ENCODE assay signal across 7 cellular contexts in the genomic region with DNA sequence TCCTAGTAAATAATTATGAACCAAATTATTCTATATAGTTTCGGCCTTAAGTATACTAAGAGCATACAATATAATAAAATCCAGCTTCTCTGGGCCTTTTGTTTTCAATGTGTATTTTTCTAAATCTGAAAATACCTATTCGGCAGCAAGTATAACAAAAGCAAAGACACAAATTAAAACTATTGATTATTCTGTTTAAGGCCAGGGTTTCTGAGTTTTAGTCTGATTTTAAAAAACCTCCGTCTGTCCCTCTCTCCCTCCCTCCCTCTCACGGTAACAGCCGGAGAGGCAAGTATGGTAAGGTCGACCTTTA. TPM values are rescaled to one million over a fixed set of nuclear protein-coding genes. Genes with fewer than 3 reads are reported as not detected.
A peak's percentile ranks its signal among the peaks of the same experiment; 100 is the strongest.
DNase-seq lines count a peak whose midpoint lies in the region; ATAC-seq lines count a peak whose summit lies in the region.

No MANE protein-coding gene starts in this region.

- no peak for ATAC-seq in GM18873 (IDR thresholded peaks at IDR 0.05; ENCODE audit: low FRiP score, unreplicated experiment)
- ATAC-seq in esophagus mucosa: no peak

- H3K27ac Mint-ChIP-seq in activated naive CD4-positive, alpha-beta T cell treated with anti-CD3 and anti-CD28 coated beads, Interleukin-2, amount 10 ng/mL, durations not matched to agents 7 days and 5 days: peak overlapping the region; percentile 98

- H3K36me3 ChIP-seq in HUES64 (ENCODE audit: insufficient read depth, low read length) (peaks cover 25% of the 10 kb centered on the region), iPS-20b (ENCODE audit: insufficient read depth, low read depth, low read length) (peaks cover 30% of the 10 kb centered on the region), stomach smooth muscle (ENCODE audit: control insufficient read depth in 2 of 2, insufficient read depth in 2 of 2, low read length in 2 of 2) (peaks cover 10 to 11% of the 10 kb centered on the region in 2 donors)

- peaks cover 3% of the 10 kb centered on the region for H3K27me3 Mint-ChIP-seq in activated naive CD4-positive, alpha-beta T cell treated with anti-CD3 and anti-CD28 coated beads, Interleukin-2, amount 10 ng/mL, durations not matched to agents 7 days and 5 days

- peaks cover 14% of the 10 kb centered on the region; the same call in 1 of the 2 replicates for H3K4me1 ChIP-seq in HUES64 (ENCODE audit: insufficient read depth, low read length)
- H3K4me1 ChIP-seq in iPS-20b (ENCODE audit: insufficient read depth, low read length): peaks cover 11% of the 10 kb centered on the region; the same call in 1 of the 2 replicates
- peaks cover 34% of the 10 kb centered on the region for H3K4me1 ChIP-seq in stomach smooth muscle (ENCODE audit: control insufficient read depth, insufficient read depth, low read length)

- H3K36me3 Mint-ChIP-seq in activated naive CD4-positive, alpha-beta T cell treated with anti-CD3 and anti-CD28 coated beads, Interleukin-2, amount 10 ng/mL, durations not matched to agents 7 days and 5 days: peaks cover 42% of the 10 kb centered on the region

- CTCF ChIA-PET in activated naive CD4-positive, alpha-beta T cell treated with anti-CD3 and anti-CD28 coated beads, Interleukin-2, amount 10 ng/mL, durations not matched to agents 7 days and 5 days (lab: Charles Lee): interaction anchor here (0.7 to 3.5 kb wide), 6 partner anchors 42 to 288 kb away, joined by 3 to 26 read pairs (median 4); partner anchors contain the start of gene NME1

- peak; percentile 42 for DNase-seq in activated naive CD4-positive, alpha-beta T cell treated with anti-CD3 and anti-CD28 coated beads, Interleukin-2, amount 10 ng/mL, durations not matched to agents 7 days and 5 days
- DNase-seq in UCSD-AML1 (lab: John Stamatoyannopoulos, UW; ENCODE audit: unreplicated experiment): no peak

- H3K27ac ChIP-seq in HUES64 (ENCODE audit: low read depth, low read length): peak overlapping the region; percentile 91; the same call in 1 of the 2 replicates
- H3K27ac ChIP-seq in iPS-20b (ENCODE audit: low read length): peak overlapping the region; percentile 1
- peak overlapping the region; percentile 100 for H3K27ac ChIP-seq in stomach smooth muscle (ENCODE audit: low read length)

- no peaks in the 10 kb centered on the region for H3K9me3 Mint-ChIP-seq in activated naive CD4-positive, alpha-beta T cell treated with anti-CD3 and anti-CD28 coated beads, Interleukin-2, amount 10 ng/mL, durations not matched to agents 7 days and 5 days

- peak overlapping the region; percentile 88 for H3K4me3 ChIP-seq in HUES64 (ENCODE audit: low read length)
- peak overlapping the region; percentile 96 for H3K4me3 ChIP-seq in iPS-20b (ENCODE audit: low read length)
- H3K4me3 ChIP-seq in stomach smooth muscle (ENCODE audit: low read length in 2 of 2): peak overlapping the region; percentile 75 to 95

- H3K9ac ChIP-seq in HUES64 (ENCODE audit: low read depth, low read length) (peak overlapping the region; percentile 76), iPS-20b (ENCODE audit: low read depth, low read length) (peak overlapping the region; percentile 88; the same call in 1 of the 2 replicates), stomach smooth muscle (ENCODE audit: low read length in 2 of 2) (peak overlapping the region; percentile 78 to 93)

- peak overlapping the region; percentile 95 for H3K4me3 Mint-ChIP-seq in activated naive CD4-positive, alpha-beta T cell treated with anti-CD3 and anti-CD28 coated beads, Interleukin-2, amount 10 ng/mL, durations not matched to agents 7 days and 5 days

- WGBS in HUES64: 0% methylated on average over 3 of the region's 6 CpGs

- peaks cover 47% of the 10 kb centered on the region for H3K4me1 Mint-ChIP-seq in activated naive CD4-positive, alpha-beta T cell treated with anti-CD3 and anti-CD28 coated beads, Interleukin-2, amount 10 ng/mL, durations not matched to agents 7 days and 5 days

- H3K9me3 ChIP-seq in HUES64 (ENCODE audit: insufficient read depth, low read depth, low read length) (no peaks in the 10 kb centered on the region), iPS-20b (ENCODE audit: insufficient read depth, low read depth, low read length) (no peaks in the 10 kb centered on the region), stomach smooth muscle (ENCODE audit: control insufficient read depth in 2 of 2, low read length in 2 of 2) (no peaks in the 10 kb centered on the region)

- H3K27me3 ChIP-seq in HUES64 (ENCODE audit: insufficient read depth, low read length) (no peaks in the 10 kb centered on the region), iPS-20b (ENCODE audit: insufficient read depth, low read length) (no peaks in the 10 kb centered on the region), stomach smooth muscle (ENCODE audit: control insufficient read depth in 1 of 2, insufficient read depth in 2 of 2, low read length in 2 of 2) (no peaks in the 10 kb centered on the region)

RNA-seq across cellular contexts. Expression of gene TOB1, which starts 1.5 kb away (rescaled TPM):
- 16.8 TPM for polyA plus RNA-seq in HUES64 (2013, experiment 1 of 2)
- 18.9 TPM for polyA plus RNA-seq in HUES64 (2013, experiment 2 of 2)
- total RNA-seq in esophagus mucosa: 60.8 TPM

RNA-seq across cellular contexts. Expression of gene WFIKKN2, which starts 29.3 kb away (rescaled TPM):
- polyA plus RNA-seq in HUES64 (2013, experiment 1 of 2): 0.10 TPM
- 0.06 TPM for polyA plus RNA-seq in HUES64 (2013, experiment 2 of 2)
- total RNA-seq in esophagus mucosa: not detected

Comparison
In these comparisons a context has a peak if more than half of its experiments do, and no peak if none do; other contexts are left out.
1. H3K27ac ChIP-seq: peak in every context shown above with its lines; median percentile 100 in stomach smooth muscle; 91 in HUES64; 1 in iPS-20b.